ENCODE assay signal across 1 cellular context in genomic region chr2:238813109-238813508, GRCh38.
TF ChIP-seq lines count a peak whose summit lies in the region.

No MANE protein-coding gene starts in this region.

TF ChIP-seq in HepG2, 621 proteins besides CTCF, POLR2A, EP300 and RAD21:
- no peak for TF ChIP-seq ZNF350 (CRISPR knock-in tag; IDR thresholded peaks at IDR 0.05; ENCODE audit: borderline replicate concordance, low read depth)
- peak; percentile 68 for TF ChIP-seq CREB1 (IDR thresholded peaks at IDR 0.05)
- no peak for TF ChIP-seq CREB1 (CRISPR knock-in tag; IDR thresholded peaks at IDR 0.05)
- peak; percentile 24; the same call in 1 of the 2 replicates for TF ChIP-seq ATF7 (IDR thresholded peaks at IDR 0.05)
- no peak for TF ChIP-seq ATF7 (CRISPR knock-in tag; IDR thresholded peaks at IDR 0.05)
- TF ChIP-seq ZNF256 (CRISPR knock-in tag; conservative IDR thresholded peaks at IDR 0.05) = no peak
- TF ChIP-seq DPF2 (CRISPR knock-in tag; IDR thresholded peaks at IDR 0.05; ENCODE audit: borderline replicate concordance, low read depth) = no peak
- no peak for TF ChIP-seq HNRNPLL (IDR thresholded peaks at IDR 0.05; ENCODE audit: low read depth, low read length, poor library complexity, severe bottlenecking)
- no peak for TF ChIP-seq GABPA (IDR thresholded peaks at IDR 0.05; ENCODE audit: low read depth, low read length)
- TF ChIP-seq GABPA (CRISPR knock-in tag; IDR thresholded peaks at IDR 0.05; ENCODE audit: low read depth) = no peak
TF ChIP-seq in HepG2: peak in this region for 2.
